Comparison of ENCODE assay signal across 8 cellular contexts in the genomic region with DNA sequence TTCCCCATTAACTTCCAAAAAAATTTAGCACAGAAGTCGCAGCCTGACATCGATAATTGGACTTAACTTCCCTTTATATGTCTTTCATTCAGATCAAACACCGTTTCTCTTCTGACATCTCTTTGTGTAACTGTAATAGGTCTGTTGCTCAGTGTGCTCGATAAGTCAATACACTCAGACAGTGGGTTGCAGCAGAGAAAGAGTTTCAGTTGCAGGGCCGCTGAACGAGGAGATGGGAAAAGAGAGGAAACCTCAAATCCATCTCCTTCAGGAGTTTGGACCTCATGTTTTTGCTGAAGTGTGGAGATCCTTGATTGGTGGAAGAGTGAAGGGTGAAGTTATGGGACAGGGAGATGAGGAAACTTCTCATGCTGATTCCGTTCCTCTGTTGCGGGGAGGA. TPM values are rescaled to one million over a fixed set of nuclear protein-coding genes. Genes with fewer than 3 reads are reported as not detected.
DNase-seq lines count a peak whose midpoint lies in the region; ATAC-seq, FAIRE-seq and TF ChIP-seq lines count a peak whose summit lies in the region.

No MANE protein-coding gene starts in this region.

- peaks cover 24% of the 10 kb centered on the region for H3K4me1 ChIP-seq in DND-41 (ENCODE audit: insufficient read depth, low read length)
- peaks cover 24% of the 10 kb centered on the region for H3K4me1 ChIP-seq in endothelial cell of umbilical vein (ENCODE audit: control insufficient read depth, extremely low read depth, insufficient read depth, low read length)
- peaks cover 9% of the 10 kb centered on the region for H3K4me1 ChIP-seq in ovary (ENCODE audit: insufficient read depth)

- FAIRE-seq in endothelial cell of umbilical vein (lab: Jason Lieb, UNC): no peak

- H3K27ac ChIP-seq in DND-41 (ENCODE audit: low read length) (peak overlapping the region; percentile 84; the same call in 1 of the 2 replicates), endothelial cell of umbilical vein (ENCODE audit: insufficient read depth, low read depth, low read length) (no peak overlapping the region), ovary (no peak overlapping the region)

- H4K20me1 ChIP-seq in DND-41 (ENCODE audit: insufficient read depth, low read length) (peaks cover 20% of the 10 kb centered on the region; the same call in 1 of the 2 replicates), endothelial cell of umbilical vein (replicated peaks; ENCODE audit: control insufficient read depth, extremely low read depth, insufficient read depth, low read length) (no peaks in the 10 kb centered on the region)

- H3K79me2 ChIP-seq in DND-41 (ENCODE audit: insufficient read depth, low read length) (peaks cover 65% of the 10 kb centered on the region), endothelial cell of umbilical vein (ENCODE audit: control insufficient read depth, insufficient read depth, low read length) (peaks cover 46% of the 10 kb centered on the region)

- dilution Hi-C loops in endothelial cell of umbilical vein (cut with MboI; ENCODE audit: extremely low pct_ligation_motif_present, low sequenced_read_pairs): no loop called here

- no peak for TF ChIP-seq CTCF in DND-41 (IDR thresholded peaks at IDR 0.05; ENCODE audit: borderline replicate concordance, extremely low read depth, low read length, poor library complexity, severe bottlenecking)
- no peak for TF ChIP-seq CTCF in endothelial cell of umbilical vein (IDR thresholded peaks at IDR 0.05; ENCODE audit: extremely low read depth in 1 of 2, insufficient read depth in 1 of 2, low read depth in 1 of 2, low read length in 2 of 2)
- no peak for TF ChIP-seq CTCF in ovary (IDR thresholded peaks at IDR 0.05)

- H3K9me1 ChIP-seq in endothelial cell of umbilical vein (replicated peaks; ENCODE audit: control insufficient read depth, extremely low read depth, insufficient read depth, low read length): no peaks in the 10 kb centered on the region

- POLR2A ChIA-PET in endothelial cell of umbilical vein (lab: Charles Lee): no interaction called here

- H3K9ac ChIP-seq in DND-41 (ENCODE audit: low read depth, low read length) (peak overlapping the region; percentile 77), endothelial cell of umbilical vein (replicated peaks; ENCODE audit: extremely low read depth, insufficient read depth, low read length) (no peak overlapping the region)

- no TSS peak for BruUV-seq in endothelial cell of umbilical vein (replicated peaks; lab: Mats Ljungman, UMichigan)

- ATAC-seq in DND-41 (ENCODE audit: insufficient read depth, low read depth) (no peak), GM21367 (IDR thresholded peaks at IDR 0.05; ENCODE audit: unreplicated experiment) (no peak)

- no peak for TF ChIP-seq EP300 in ovary (IDR thresholded peaks at IDR 0.05)

- intact Hi-C loops in endothelial cell of umbilical vein (cut with micrococcal nuclease): no loop called here
- intact Hi-C loops in ovary (cut with DNase I): no loop called here

- no peaks in the 10 kb centered on the region for H3K36me3 ChIP-seq in DND-41 (ENCODE audit: insufficient read depth, low read length)
- H3K36me3 ChIP-seq in endothelial cell of umbilical vein (ENCODE audit: control insufficient read depth in 2 of 2, extremely low read depth in 1 of 2, insufficient read depth in 2 of 2, low read length in 2 of 2): peaks cover 0 to 2% of the 10 kb centered on the region in 2 experiments
- no peaks in the 10 kb centered on the region for H3K36me3 ChIP-seq in ovary

- 73 to 80% (median 79%) methylated on average over 8 of the region's 8 CpGs for WGBS in ovary, 3 donors

- H3K9me3 ChIP-seq in DND-41 (ENCODE audit: insufficient read depth, low read length, severe bottlenecking) (no peaks in the 10 kb centered on the region), endothelial cell of umbilical vein (replicated peaks; ENCODE audit: control insufficient read depth, insufficient read depth, low read length) (no peaks in the 10 kb centered on the region), ovary (no peaks in the 10 kb centered on the region)

- CTCF ChIA-PET in endothelial cell of umbilical vein (lab: Charles Lee): interaction anchor here (2.5 kb wide), 1 partner anchor 11 kb away, joined by 9 read pairs; no protein-coding TSS in a partner anchor

- peak overlapping the region; percentile 78 for H3K4me2 ChIP-seq in DND-41 (ENCODE audit: insufficient read depth, low read length)
- H3K4me2 ChIP-seq in endothelial cell of umbilical vein (ENCODE audit: insufficient read depth, low read length): peak overlapping the region; percentile 98

- H2AFZ ChIP-seq in DND-41 (ENCODE audit: low read depth, low read length): no peak overlapping the region
- H2AFZ ChIP-seq in endothelial cell of umbilical vein (ENCODE audit: low read depth, low read length): no peak overlapping the region

- DNase-seq in DND-41 (no peak), OCI-M1 (lab: John Stamatoyannopoulos, UW) (peak; percentile 37), endothelial cell of umbilical vein (ENCODE audit: low read depth, low spot score) (no peak), ovary (no peak), midbrain (lab: John Stamatoyannopoulos, UW) (no peak), NCI-H1092 treated with DMSO at 0.1 percent for 48 hours (lab: John Stamatoyannopoulos, UW) (no peak)
- no peak for DNase-seq in activated CD4-positive, alpha-beta T cell treated with anti-CD3 and anti-CD28 coated beads for 4 hours

- TF ChIP-seq POLR2A in endothelial cell of umbilical vein (IDR thresholded peaks at IDR 0.05; ENCODE audit: low read depth, low read length) (no peak), ovary (IDR thresholded peaks at IDR 0.05) (no peak)

- H3K4me3 ChIP-seq in DND-41 (ENCODE audit: low read depth in 1 of 2, low read length in 2 of 2) (peak overlapping the region; percentile 39 to 77; a peak in 3 of 4 replicates), endothelial cell of umbilical vein (replicated peaks in 1 of 3; ENCODE audit: insufficient read depth in 1 of 3, low read depth in 1 of 3, low read length in 3 of 3) (peak overlapping the region in 2 of 3 experiments; percentile 87 to 96), ovary (peak overlapping the region; percentile 90)

- H3K27me3 ChIP-seq in DND-41 (ENCODE audit: insufficient read depth, low read length, poor library complexity): no peaks in the 10 kb centered on the region
- no peaks in the 10 kb centered on the region for H3K27me3 ChIP-seq in endothelial cell of umbilical vein (ENCODE audit: control insufficient read depth in 2 of 2, insufficient read depth in 2 of 2, low read length in 2 of 2)
- H3K27me3 ChIP-seq in ovary: no peaks in the 10 kb centered on the region

TF ChIP-seq in endothelial cell of umbilical vein, 7 proteins besides CTCF, POLR2A, EP300 and RAD21:
- TF ChIP-seq, protein P1, sequence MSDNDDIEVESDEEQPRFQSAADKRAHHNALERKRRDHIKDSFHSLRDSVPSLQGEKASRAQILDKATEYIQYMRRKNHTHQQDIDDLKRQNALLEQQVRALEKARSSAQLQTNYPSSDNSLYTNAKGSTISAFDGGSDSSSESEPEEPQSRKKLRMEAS (IDR thresholded peaks at IDR 0.05; ENCODE audit: insufficient read depth, insufficient read length): no peak
- TF ChIP-seq EZH2 (IDR thresholded peaks at IDR 0.05; ENCODE audit: borderline replicate concordance, low read depth, low read length, severe bottlenecking) (no peak), MYC (IDR thresholded peaks at IDR 0.05; ENCODE audit: low read depth, low read length) (no peak), JUN (IDR thresholded peaks at IDR 0.05; ENCODE audit: borderline replicate concordance, insufficient read depth, insufficient read length, low read depth) (no peak), POLR2AphosphoS5 (IDR thresholded peaks at IDR 0.05; ENCODE audit: insufficient read depth, low read depth, low read length) (no peak), FOS (IDR thresholded peaks at IDR 0.05; ENCODE audit: borderline replicate concordance, insufficient read depth, low read length) (no peak), GATA2 (IDR thresholded peaks at IDR 0.05; ENCODE audit: insufficient read depth, insufficient read length, low read depth, low read length) (no peak)

RNA-seq across cellular contexts. Expression of a gene that starts 1.1 kb away (rescaled TPM):
- total RNA-seq in endothelial cell of umbilical vein (55.9 and 56.2 TPM in 2 replicates), ovary (10 to 100 TPM; 18.0 to 47.3 (median 42.4) TPM)
- polyA plus RNA-seq in endothelial cell of umbilical vein (41.0 and 42.9 TPM in 2 replicates), ovary (10 to 100 TPM; 34.4 to 60.2 TPM)
- 39.5 and 48.0 TPM in 2 replicates for polyA plus RNA-seq in endothelial cell of umbilical vein (2011; cell fraction: cytosol; rRNA removed)
- 37.1 and 41.4 TPM in 2 replicates for polyA plus RNA-seq in endothelial cell of umbilical vein (2011; cell fraction: nucleus; rRNA removed)
- 71.9 and 81.2 TPM in 2 replicates for polyA plus RNA-seq in endothelial cell of umbilical vein (2012)
- 37.1 and 38.4 TPM in 2 replicates for polyA minus RNA-seq in endothelial cell of umbilical vein
- polyA minus RNA-seq in endothelial cell of umbilical vein (2011; cell fraction: cytosol; rRNA and poly(A)+ RNA removed): 26.5 TPM
- 17.5 and 17.6 TPM in 2 replicates for polyA minus RNA-seq in endothelial cell of umbilical vein (2011; cell fraction: nucleus; rRNA and poly(A)+ RNA removed)

RNA-seq across cellular contexts. Expression of a gene that starts 32.8 kb away (rescaled TPM):
- total RNA-seq in endothelial cell of umbilical vein (12.1 and 12.3 TPM in 2 replicates), ovary (1 to 10 TPM in 4 of 7 donors, under 1 TPM in 3; 0.45 to 4.1 (median 1.3) TPM)
- polyA plus RNA-seq in endothelial cell of umbilical vein (5.3 TPM in 2 replicates), ovary (1 to 10 TPM in 1 of 2 donors, under 1 TPM in 1; 0.31 to 8.0 TPM)
- polyA plus RNA-seq in endothelial cell of umbilical vein (2011; cell fraction: cytosol; rRNA removed): 4.0 and 4.6 TPM in 2 replicates
- 18.8 and 24.0 TPM in 2 replicates for polyA plus RNA-seq in endothelial cell of umbilical vein (2011; cell fraction: nucleus; rRNA removed)
- 3.0 and 4.2 TPM in 2 replicates for polyA plus RNA-seq in endothelial cell of umbilical vein (2012)
- 11.0 and 15.2 TPM in 2 replicates for polyA minus RNA-seq in endothelial cell of umbilical vein
- 3.9 TPM for polyA minus RNA-seq in endothelial cell of umbilical vein (2011; cell fraction: cytosol; rRNA and poly(A)+ RNA removed)
- 8.3 and 11.9 TPM in 2 replicates for polyA minus RNA-seq in endothelial cell of umbilical vein (2011; cell fraction: nucleus; rRNA and poly(A)+ RNA removed)
